8 cellular contexts compared by ENCODE assay signal in genomic region chrX:48508400-48509244, GRCh38. TPM values are rescaled to one million over a fixed set of nuclear protein-coding genes. Genes with fewer than 3 reads are reported as not detected.
DNase-seq lines count a peak whose midpoint lies in the region; ATAC-seq and TF ChIP-seq lines count a peak whose summit lies in the region.

TSS of gene PORCN (plus strand) at chrX:48508992. CDS start at chrX:48509821, 829 bp downstream.

- H3K79me2 ChIP-seq in Karpas-422 (ENCODE audit: low read length), result no peaks in the 10 kb centered on the region

- peak within 1 kb of the TSS; percentile 69 for H3K4me2 ChIP-seq in Karpas-422 (ENCODE audit: low read depth, low read length, poor library complexity, severe bottlenecking)

- H3K4me3 ChIP-seq in Karpas-422 (ENCODE audit: low read length) (peak within 1 kb of the TSS; percentile 56; the same call in 1 of the 2 replicates), upper lobe of right lung (peak within 1 kb of the TSS; percentile 64)

- no peaks in the 10 kb centered on the region for H3K9me2 ChIP-seq in Karpas-422 (replicated peaks; ENCODE audit: insufficient read depth, low read length)

- TF ChIP-seq CTCF in upper lobe of right lung (IDR thresholded peaks at IDR 0.05), result no peak

- H3K4me3 Mint-ChIP-seq in activated naive CD8-positive, alpha-beta T cell treated with anti-CD3 and anti-CD28 coated beads for 36 hours, result peak within 1 kb of the TSS; percentile 93

- no peaks in the 10 kb centered on the region for H3K27me3 ChIP-seq in Karpas-422 (ENCODE audit: low read length)
- no peaks in the 10 kb centered on the region for H3K27me3 ChIP-seq in upper lobe of right lung

- ATAC-seq in GM21529 (IDR thresholded peaks at IDR 0.05; ENCODE audit: unreplicated experiment) (peak; percentile 81), upper lobe of right lung (peak; percentile 99)

- intact Hi-C loops in cardiac septum (cut with DNase I) (no loop called here), posterior vena cava (cut with DNase I) (no loop called here), upper lobe of right lung (cut with DNase I) (no loop called here)

- peak; percentile 23 for DNase-seq in DMS114 treated with DMSO at 0.1 percent for 48 hours (lab: John Stamatoyannopoulos, UW; ENCODE audit: unreplicated experiment)
- DNase-seq in Karpas-422, result peak; percentile 91
- peak; percentile 2 to 47 for DNase-seq in SW 1271 (lab: John Stamatoyannopoulos, UW)
- peak; percentile 83 for DNase-seq in activated naive CD8-positive, alpha-beta T cell treated with anti-CD3 and anti-CD28 coated beads for 36 hours
- DNase-seq in cardiac septum (ENCODE audit: low spot score), result peak; percentile 92
- peak; percentile 93 for DNase-seq in posterior vena cava (ENCODE audit: low spot score)
- DNase-seq in upper lobe of right lung, result peak; percentile 93

- H3K27me3 Mint-ChIP-seq in activated naive CD8-positive, alpha-beta T cell treated with anti-CD3 and anti-CD28 coated beads for 36 hours, result no peaks in the 10 kb centered on the region

- H3K27ac ChIP-seq in Karpas-422 (ENCODE audit: low read length), result no peak within 1 kb of the TSS
- peak within 1 kb of the TSS; percentile 80 for H3K27ac ChIP-seq in upper lobe of right lung

- no peak within 1 kb of the TSS for H2AFZ ChIP-seq in Karpas-422 (ENCODE audit: low read length)

- H3K4me1 Mint-ChIP-seq in activated naive CD8-positive, alpha-beta T cell treated with anti-CD3 and anti-CD28 coated beads for 36 hours, result peaks cover 9% of the 10 kb centered on the region

- H3K27ac Mint-ChIP-seq in activated naive CD8-positive, alpha-beta T cell treated with anti-CD3 and anti-CD28 coated beads for 36 hours, result peak within 1 kb of the TSS; percentile 88

- no peaks in the 10 kb centered on the region for H3K9me3 ChIP-seq in Karpas-422 (ENCODE audit: low read length)
- no peaks in the 10 kb centered on the region for H3K9me3 ChIP-seq in upper lobe of right lung

- H3K9ac ChIP-seq in Karpas-422 (ENCODE audit: low read length), result no peak within 1 kb of the TSS

- H3K4me1 ChIP-seq in Karpas-422 (ENCODE audit: low read length), result peaks cover 15% of the 10 kb centered on the region
- H3K4me1 ChIP-seq in upper lobe of right lung, result no peaks in the 10 kb centered on the region

- no peaks in the 10 kb centered on the region for H3K9me3 Mint-ChIP-seq in activated naive CD8-positive, alpha-beta T cell treated with anti-CD3 and anti-CD28 coated beads for 36 hours

- peaks cover 7% of the 10 kb centered on the region; the same call in 1 of the 2 replicates for H4K20me1 ChIP-seq in Karpas-422 (ENCODE audit: insufficient read depth, low read depth, low read length)

- H3K36me3 Mint-ChIP-seq in activated naive CD8-positive, alpha-beta T cell treated with anti-CD3 and anti-CD28 coated beads for 36 hours, result peaks cover 2% of the 10 kb centered on the region

- H3K36me3 ChIP-seq in Karpas-422 (ENCODE audit: insufficient read depth, low read length) (no peaks in the 10 kb centered on the region), upper lobe of right lung (no peaks in the 10 kb centered on the region)

RNA-seq across cellular contexts. Expression of gene PORCN, which starts in this region (rescaled TPM):
- 0.29 TPM in 1 of 2 replicates, not detected in the other for total RNA-seq in Karpas-422 (2014; rRNA removed; shearing (Covaris generic); ENCODE audit: low replicate concordance)
- total RNA-seq in activated naive CD8-positive, alpha-beta T cell treated with anti-CD3 and anti-CD28 coated beads for 36 hours, result 10 to 100 TPM; 11.0 to 11.9 TPM
- total RNA-seq in cardiac septum, result 12.9 TPM
- total RNA-seq in posterior vena cava, result 10 to 100 TPM in 1 of 2 donors, 1 to 10 TPM in 1; 8.7 to 12.1 TPM
- 8.9 TPM for total RNA-seq in upper lobe of right lung

Comparison
In these comparisons a context has a peak if more than half of its experiments do, and no peak if none do; other contexts are left out.
1. Peak in DNase-seq, H3K4me3 ChIP-seq and H3K4me2 ChIP-seq in Karpas-422; RNA of the gene not detected or under 1 TPM.
2. DNase-seq: peak in every context shown above with its lines; median percentile 93 in posterior vena cava; 93 in upper lobe of right lung; 92 in cardiac septum; 91 in Karpas-422; 83 in activated naive CD8-positive, alpha-beta T cell treated with anti-CD3 and anti-CD28 coated beads for 36 hours; 24 in SW 1271; 23 in DMS114 treated with DMSO at 0.1 percent for 48 hours.